7 cellular contexts compared by ENCODE assay signal in the genomic region with DNA sequence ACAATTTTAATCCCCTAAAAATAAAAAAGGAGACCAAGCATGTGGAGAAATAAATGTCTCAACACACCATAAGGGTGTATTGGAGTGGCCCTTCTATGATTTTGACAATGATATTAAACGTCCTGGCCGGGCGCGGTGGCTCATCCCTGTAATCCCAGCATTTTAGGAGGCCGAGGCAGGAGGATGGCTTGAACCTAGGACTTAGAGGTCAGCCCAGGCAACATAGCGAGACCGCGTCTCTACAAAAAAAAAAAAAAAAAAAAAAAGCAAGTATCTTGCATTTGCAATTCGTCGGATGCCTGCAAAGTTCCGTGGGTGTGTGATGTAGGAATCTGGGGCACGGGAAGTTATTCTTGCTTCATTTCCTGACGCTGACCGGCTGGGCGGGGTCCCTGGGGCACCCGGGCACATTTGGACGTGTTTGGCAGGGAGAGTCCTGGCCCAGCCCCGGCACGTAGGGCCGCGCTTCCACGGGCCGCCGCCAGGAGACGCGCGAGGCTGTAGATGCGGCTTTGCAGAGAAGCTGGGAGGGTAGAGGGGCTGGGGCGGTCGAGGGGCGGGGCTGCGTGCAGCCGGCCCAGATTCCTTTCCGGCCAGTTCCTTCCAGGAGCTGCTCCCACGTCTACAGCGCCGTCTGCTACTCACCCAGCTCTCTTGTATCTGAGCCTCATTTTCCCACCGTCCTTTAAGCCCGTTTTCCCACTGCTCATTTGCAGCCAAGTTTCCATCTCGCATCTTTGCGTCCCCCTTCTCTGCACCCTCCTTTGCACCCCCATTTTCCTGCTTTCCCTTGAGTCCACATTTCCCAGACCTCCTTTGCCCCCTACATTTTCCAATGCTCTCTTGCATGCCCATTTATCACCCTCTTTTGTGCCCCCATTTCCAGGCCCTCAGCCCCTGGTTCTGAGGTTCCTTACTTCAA. TPM values are rescaled to one million over a fixed set of nuclear protein-coding genes. Genes with fewer than 3 reads are reported as not detected.
DNase-seq lines count a peak whose midpoint lies in the region; ATAC-seq lines count a peak whose summit lies in the region.

No MANE protein-coding gene starts in this region.

- peak overlapping the region; percentile 57 for H3K27ac ChIP-seq in substantia nigra (ENCODE audit: low read depth, low read length, poor library complexity, severe bottlenecking)

- peak; percentile 99 for DNase-seq in MV-4-11 (lab: John Stamatoyannopoulos, UW)
- DNase-seq in SK-MEL-5 (ENCODE audit: low read depth, low spot score), result peak; percentile 91
- peak; percentile 85 for DNase-seq in activated naive CD4-positive, alpha-beta T cell treated with Interleukin-2 at 50 U/mL for 16 hours
- DNase-seq in germinal center (ENCODE audit: low spot score), result peak; percentile 85
- peak; percentile 89 for DNase-seq in occipital lobe (lab: John Stamatoyannopoulos, UW)
- peak; percentile 26 to 94 (median 82) for DNase-seq in substantia nigra (lab: John Stamatoyannopoulos, UW)

- in situ Hi-C loops in SK-MEL-5 (cut with HindIII; ENCODE audit: low pct_unique_long_range_greater_than_20kb, low sequenced_read_pairs), result no loop called here

- ATAC-seq in GM18498 (IDR thresholded peaks at IDR 0.05; ENCODE audit: unreplicated experiment), result peak; percentile 68

RNA-seq across cellular contexts. Expression of gene TSPAN16, which starts 2.2 kb away (rescaled TPM):
- total RNA-seq in SK-MEL-5 (2014; rRNA removed; shearing (Covaris generic)), result not detected in 2 replicates
- not detected in 2 replicates for polyA plus RNA-seq in SK-MEL-5 (2015; cell fraction: cytosol; rRNA removed)
- not detected in 2 replicates for polyA plus RNA-seq in SK-MEL-5 (2015; cell fraction: nucleus; rRNA removed)
- not detected for total RNA-seq in occipital lobe

RNA-seq across cellular contexts. Expression of gene DOCK6, which starts 31.4 kb away (rescaled TPM):
- total RNA-seq in SK-MEL-5 (2014; rRNA removed; shearing (Covaris generic)), result 3.5 and 3.9 TPM in 2 replicates
- 11.4 and 12.6 TPM in 2 replicates for polyA plus RNA-seq in SK-MEL-5 (2015; cell fraction: cytosol; rRNA removed)
- polyA plus RNA-seq in SK-MEL-5 (2015; cell fraction: nucleus; rRNA removed), result 24.4 and 34.5 TPM in 2 replicates
- 1.7 TPM for total RNA-seq in occipital lobe

RNA-seq across cellular contexts. Expression of gene RAB3D, which starts 45.7 kb away (rescaled TPM):
- total RNA-seq in SK-MEL-5 (2014; rRNA removed; shearing (Covaris generic)), result 7.6 and 9.3 TPM in 2 replicates
- polyA plus RNA-seq in SK-MEL-5 (2015; cell fraction: cytosol; rRNA removed), result 14.8 and 19.0 TPM in 2 replicates
- 4.4 and 7.2 TPM in 2 replicates for polyA plus RNA-seq in SK-MEL-5 (2015; cell fraction: nucleus; rRNA removed)
- total RNA-seq in occipital lobe, result 24.0 TPM

RNA-seq across cellular contexts. Expression of gene TMEM205, which starts 52.3 kb away (rescaled TPM):
- total RNA-seq in SK-MEL-5 (2014; rRNA removed; shearing (Covaris generic)), result 79.4 and 87.3 TPM in 2 replicates
- polyA plus RNA-seq in SK-MEL-5 (2015; cell fraction: cytosol; rRNA removed), result 111 and 204 TPM in 2 replicates
- polyA plus RNA-seq in SK-MEL-5 (2015; cell fraction: nucleus; rRNA removed), result 96.8 and 101 TPM in 2 replicates
- 28.7 TPM for total RNA-seq in occipital lobe

RNA-seq across cellular contexts. Expression of gene CCDC159, which starts 52.6 kb away (rescaled TPM):
- 1.5 and 1.7 TPM in 2 replicates for total RNA-seq in SK-MEL-5 (2014; rRNA removed; shearing (Covaris generic))
- 1.8 and 4.2 TPM in 2 replicates for polyA plus RNA-seq in SK-MEL-5 (2015; cell fraction: cytosol; rRNA removed)
- 35.3 and 39.1 TPM in 2 replicates for polyA plus RNA-seq in SK-MEL-5 (2015; cell fraction: nucleus; rRNA removed)
- total RNA-seq in occipital lobe, result 2.3 TPM

Comparison
In these comparisons a context has a peak if more than half of its experiments do, and no peak if none do; other contexts are left out.
1. Peak in every context shown above with its lines: DNase-seq, ATAC-seq and H3K27ac ChIP-seq.